11 cellular contexts compared by ENCODE assay signal in genomic region chr7:99679400-99680191, GRCh38. TPM values are rescaled to one million over a fixed set of nuclear protein-coding genes. Genes with fewer than 3 reads are reported as not detected.
A peak's percentile ranks its signal among the peaks of the same experiment; 100 is the strongest.
DNase-seq lines count a peak whose midpoint lies in the region; ATAC-seq and TF ChIP-seq lines count a peak whose summit lies in the region.
"Had no signal": no experiment of that assay in that cellular context is flagged by ENCODE, and none has a peak within 500 bp of the region (broad histone marks: within the 10 kb centered on the region; RNA-seq: fewer than 3 reads in every experiment).

Gene CYP3A5, minus strand, starts transcription at chr7:99679996. Its CDS starts 100 bp downstream, at chr7:99679896.

- DNase-seq in AG20443 (ENCODE audit: low spot score) (peak; percentile 40), NCI-H446 treated with DMSO at 0.1 percent for 48 hours (lab: John Stamatoyannopoulos, UW) (peak; percentile 71), fibroblast of lung (ENCODE audit: low read depth in 2 of 2) (peak in 1 of 2 donors; percentile 58), neuronal stem cell (ENCODE audit: low spot score) (no peak)
- DNase-seq in naive thymus-derived CD8-positive, alpha-beta T cell = no peak
- DNase-seq in activated T-helper 1 cell treated with anti-CD3 and anti-CD28 coated beads, Interleukin-12 subunit alpha, Interleukin-12 subunit beta, Interleukin-2, Interleukin-4 antibody, amounts not matched to agents 30 ng/mL and 10 ng/mL and 1 ng/mL, durations not matched to agents 14 hours and 24 hours and 36 hours (ENCODE audit: low spot score) = no peak
- no peak for DNase-seq in stimulated activated CD4-positive, alpha-beta T cell treated with anti-CD3 and anti-CD28 coated beads, Interleukin-1b, Interleukin-23, amount 100 ng/mL, for 48 hours
- no peak for DNase-seq in activated naive CD4-positive, alpha-beta T cell treated with anti-CD3 and anti-CD28 coated beads, Interleukin-2, amount 50 U/mL, for 16 hours
- DNase-seq: activated CD8-positive, alpha-beta memory T cell treated with anti-CD3 and anti-CD28 coated beads, Interleukin-2, amount 10 ng/mL, durations not matched to agents 7 days and 5 days; stimulated activated CD4-positive, alpha-beta T cell treated with anti-CD3 and anti-CD28 coated beads, Interleukin-4, amount 100 ng/mL, for 4 hours had no signal

- intact Hi-C loops in activated T-helper 1 cell treated with anti-CD3 and anti-CD28 coated beads, Interleukin-12 subunit alpha, Interleukin-12 subunit beta, Interleukin-2, Interleukin-4 antibody, amounts not matched to agents 30 ng/mL and 10 ng/mL and 1 ng/mL, durations not matched to agents 14 hours and 24 hours and 36 hours (cut with micrococcal nuclease) = no loop called here

- H3K4me2 ChIP-seq in fibroblast of lung (ENCODE audit: extremely low read depth, insufficient read depth, low read length) (peak within 1 kb of the TSS; percentile 30), neuronal stem cell (ENCODE audit: insufficient read depth, low read length, poor library complexity, severe bottlenecking) (no peak within 1 kb of the TSS)

- H3K4me1 Mint-ChIP-seq in naive thymus-derived CD8-positive, alpha-beta T cell = peaks cover 18 to 21% (median 19%) of the 10 kb centered on the region in 4 donors
- H3K4me1 Mint-ChIP-seq in activated T-helper 1 cell treated with anti-CD3 and anti-CD28 coated beads, Interleukin-12 subunit alpha, Interleukin-12 subunit beta, Interleukin-2, Interleukin-4 antibody, amounts not matched to agents 30 ng/mL and 10 ng/mL and 1 ng/mL, durations not matched to agents 14 hours and 24 hours and 36 hours (ENCODE audit: low read depth) = peaks cover 13% of the 10 kb centered on the region

- H3K9me3 ChIP-seq in fibroblast of lung (ENCODE audit: control insufficient read depth, insufficient read depth, low read depth, low read length) = no peaks in the 10 kb centered on the region
- H3K9me3 ChIP-seq in neuronal stem cell (replicated peaks in 1 of 2; ENCODE audit: control insufficient read depth in 2 of 2, insufficient read depth in 1 of 2, low read depth in 1 of 2, low read length in 2 of 2) = peaks cover 0 to 4% of the 10 kb centered on the region in 2 donors
- H3K9me3 ChIP-seq: SJSA1 had no signal

- H3K4me1 ChIP-seq in fibroblast of lung (ENCODE audit: control insufficient read depth, extremely low read depth, insufficient read depth, low read length) = no peaks in the 10 kb centered on the region
- no peaks in the 10 kb centered on the region for H3K4me1 ChIP-seq in neuronal stem cell (ENCODE audit: control insufficient read depth in 2 of 2, insufficient read depth in 1 of 2, low read depth in 1 of 2, low read length in 2 of 2)

- ATAC-seq in naive thymus-derived CD8-positive, alpha-beta T cell = no peak
- ATAC-seq: activated CD8-positive, alpha-beta memory T cell treated with anti-CD3 and anti-CD28 coated beads, Interleukin-2, amount 10 ng/mL, durations not matched to agents 7 days and 5 days had no signal

- H3K9ac ChIP-seq in fibroblast of lung (ENCODE audit: insufficient read depth, low read length) (no peak within 1 kb of the TSS), neuronal stem cell (ENCODE audit: low read depth, low read length, poor library complexity) (no peak within 1 kb of the TSS)

- H3K27ac ChIP-seq in fibroblast of lung (ENCODE audit: insufficient read depth, low read length) = peak within 1 kb of the TSS; percentile 7
- H3K27ac ChIP-seq in neuronal stem cell (replicated peaks; ENCODE audit: low read length) = no peak within 1 kb of the TSS
- H3K27ac ChIP-seq: SJSA1 had no signal

- no CpG with 5 or more reads among the region's 10 CpGs for WGBS in neuronal stem cell (ENCODE audit: extremely low coverage in 2 of 2, insufficient read length in 2 of 2, insufficient replicate concordance in 1 of 2), 2 donors

- H3K9me3 Mint-ChIP-seq in naive thymus-derived CD8-positive, alpha-beta T cell = no peaks in the 10 kb centered on the region
- no peaks in the 10 kb centered on the region for H3K9me3 Mint-ChIP-seq in activated T-helper 1 cell treated with anti-CD3 and anti-CD28 coated beads, Interleukin-12 subunit alpha, Interleukin-12 subunit beta, Interleukin-2, Interleukin-4 antibody, amounts not matched to agents 30 ng/mL and 10 ng/mL and 1 ng/mL, durations not matched to agents 14 hours and 24 hours and 36 hours

- POLR2A ChIA-PET in naive thymus-derived CD8-positive, alpha-beta T cell (lab: Charles Lee) = no interaction called here

- H3K4me3 ChIP-seq in fibroblast of lung (replicated peaks in 1 of 4; ENCODE audit: control extremely low read depth in 1 of 4, insufficient read depth in 1 of 4, low read depth in 3 of 4, low read length in 4 of 4) = peak within 1 kb of the TSS in 3 of 4 experiments; percentile 7 to 45 (median 34)
- no peak within 1 kb of the TSS for H3K4me3 ChIP-seq in neuronal stem cell (ENCODE audit: low read length in 2 of 2)
- H3K4me3 ChIP-seq: SJSA1 had no signal

- H3K27ac Mint-ChIP-seq in naive thymus-derived CD8-positive, alpha-beta T cell = peak within 1 kb of the TSS in 4 of 10 donors; percentile 8 to 63 (median 58)
- H3K27ac Mint-ChIP-seq in activated T-helper 1 cell treated with anti-CD3 and anti-CD28 coated beads, Interleukin-12 subunit alpha, Interleukin-12 subunit beta, Interleukin-2, Interleukin-4 antibody, amounts not matched to agents 30 ng/mL and 10 ng/mL and 1 ng/mL, durations not matched to agents 14 hours and 24 hours and 36 hours = no peak within 1 kb of the TSS
- H3K27ac Mint-ChIP-seq: activated CD8-positive, alpha-beta memory T cell treated with anti-CD3 and anti-CD28 coated beads, Interleukin-2, amount 10 ng/mL, durations not matched to agents 7 days and 5 days had no signal

- H3K23ac ChIP-seq in neuronal stem cell (ENCODE audit: low read depth, low read length, poor library complexity) = no peak within 1 kb of the TSS

- H4K91ac ChIP-seq in neuronal stem cell (ENCODE audit: low read depth, low read length, poor library complexity) = no peak within 1 kb of the TSS

- H3K36me3 ChIP-seq in fibroblast of lung (ENCODE audit: control insufficient read depth, insufficient read depth, low read length) (no peaks in the 10 kb centered on the region), neuronal stem cell (replicated peaks in 1 of 2; ENCODE audit: control insufficient read depth in 2 of 2, insufficient read depth in 2 of 2, low read length in 2 of 2) (no peaks in the 10 kb centered on the region)
- H3K36me3 ChIP-seq: SJSA1 had no signal

- no peak within 1 kb of the TSS for H3K4me3 Mint-ChIP-seq in naive thymus-derived CD8-positive, alpha-beta T cell
- no peak within 1 kb of the TSS for H3K4me3 Mint-ChIP-seq in activated T-helper 1 cell treated with anti-CD3 and anti-CD28 coated beads, Interleukin-12 subunit alpha, Interleukin-12 subunit beta, Interleukin-2, Interleukin-4 antibody, amounts not matched to agents 30 ng/mL and 10 ng/mL and 1 ng/mL, durations not matched to agents 14 hours and 24 hours and 36 hours
- H3K4me3 Mint-ChIP-seq: activated CD8-positive, alpha-beta memory T cell treated with anti-CD3 and anti-CD28 coated beads, Interleukin-2, amount 10 ng/mL, durations not matched to agents 7 days and 5 days had no signal

- H2BK120ac ChIP-seq in neuronal stem cell (ENCODE audit: low read depth, low read length) = no peak within 1 kb of the TSS

- H3K27me3 ChIP-seq in fibroblast of lung (ENCODE audit: control insufficient read depth, insufficient read depth, low read length) = peaks cover 3% of the 10 kb centered on the region
- H3K27me3 ChIP-seq in neuronal stem cell (ENCODE audit: control insufficient read depth in 3 of 3, insufficient read depth in 3 of 3, low read depth in 1 of 3, low read length in 3 of 3) = no peaks in the 10 kb centered on the region
- H3K27me3 ChIP-seq: SJSA1 had no signal

- no peak within 1 kb of the TSS for H2BK12ac ChIP-seq in neuronal stem cell (ENCODE audit: low read length)

- no peak within 1 kb of the TSS for H2BK5ac ChIP-seq in neuronal stem cell (ENCODE audit: low read length)

- H3K36me3 Mint-ChIP-seq in naive thymus-derived CD8-positive, alpha-beta T cell = peaks cover 0 to 17% (median 7%) of the 10 kb centered on the region in 3 donors
- H3K36me3 Mint-ChIP-seq in activated T-helper 1 cell treated with anti-CD3 and anti-CD28 coated beads, Interleukin-12 subunit alpha, Interleukin-12 subunit beta, Interleukin-2, Interleukin-4 antibody, amounts not matched to agents 30 ng/mL and 10 ng/mL and 1 ng/mL, durations not matched to agents 14 hours and 24 hours and 36 hours (ENCODE audit: low read depth) = no peaks in the 10 kb centered on the region
- H3K36me3 Mint-ChIP-seq: activated CD8-positive, alpha-beta memory T cell treated with anti-CD3 and anti-CD28 coated beads, Interleukin-2, amount 10 ng/mL, durations not matched to agents 7 days and 5 days had no signal

- no peak within 1 kb of the TSS for H3K18ac ChIP-seq in neuronal stem cell (ENCODE audit: low read length)

- no peak within 1 kb of the TSS for H2AK5ac ChIP-seq in neuronal stem cell (ENCODE audit: low read depth, low read length)

- no peak within 1 kb of the TSS for H2BK15ac ChIP-seq in neuronal stem cell (ENCODE audit: low read length)

- no peak within 1 kb of the TSS for H3K14ac ChIP-seq in neuronal stem cell (ENCODE audit: low read length)

- H3K4ac ChIP-seq in neuronal stem cell (ENCODE audit: low read length) = no peak within 1 kb of the TSS

- H3K79me1 ChIP-seq in neuronal stem cell (ENCODE audit: low read depth, low read length) = no peaks in the 10 kb centered on the region

- no peak for TF ChIP-seq CTCF in fibroblast of lung (conservative IDR thresholded peaks at IDR 0.05 in 1 of 2, IDR thresholded peaks at IDR 0.05 in 1 of 2; ENCODE audit: low read depth in 1 of 2, low read length in 2 of 2)

- H4K8ac ChIP-seq in neuronal stem cell (ENCODE audit: low read depth, low read length) = no peak within 1 kb of the TSS

- no peaks in the 10 kb centered on the region for H3K79me2 ChIP-seq in fibroblast of lung (ENCODE audit: control insufficient read depth, insufficient read depth, low read length)

- peak within 1 kb of the TSS; percentile 34 for H2AFZ ChIP-seq in fibroblast of lung (ENCODE audit: low read length)
- H2AFZ ChIP-seq in neuronal stem cell (ENCODE audit: low read length) = peak within 1 kb of the TSS; percentile 41

- H3K27me3 Mint-ChIP-seq in naive thymus-derived CD8-positive, alpha-beta T cell = peaks cover 0 to 2% (median 0%) of the 10 kb centered on the region in 5 donors
- no peaks in the 10 kb centered on the region for H3K27me3 Mint-ChIP-seq in activated T-helper 1 cell treated with anti-CD3 and anti-CD28 coated beads, Interleukin-12 subunit alpha, Interleukin-12 subunit beta, Interleukin-2, Interleukin-4 antibody, amounts not matched to agents 30 ng/mL and 10 ng/mL and 1 ng/mL, durations not matched to agents 14 hours and 24 hours and 36 hours (ENCODE audit: insufficient read depth)
- H3K27me3 Mint-ChIP-seq: activated CD8-positive, alpha-beta memory T cell treated with anti-CD3 and anti-CD28 coated beads, Interleukin-2, amount 10 ng/mL, durations not matched to agents 7 days and 5 days had no signal

- no peaks in the 10 kb centered on the region for H4K20me1 ChIP-seq in fibroblast of lung (ENCODE audit: control insufficient read depth, extremely low read depth, insufficient read depth, low read length)

RNA-seq across cellular contexts. Expression of gene CYP3A5, which starts in this region (rescaled TPM):
- 8.2 and 12.4 TPM in 2 replicates for total RNA-seq in fibroblast of lung
- 0.51 and 1.9 TPM in 2 replicates for polyA plus RNA-seq in fibroblast of lung
- 0.45 and 0.93 TPM in 2 replicates for polyA plus RNA-seq in fibroblast of lung (2012)
- polyA minus RNA-seq in fibroblast of lung (ENCODE audit: low replicate concordance) = not detected in 2 replicates
- polyA plus RNA-seq in neuronal stem cell (2013, experiment 1 of 2) = 0.01 TPM
- 0.06 TPM for polyA plus RNA-seq in neuronal stem cell (2013, experiment 2 of 2)
- total RNA-seq in naive thymus-derived CD8-positive, alpha-beta T cell = under 1 TPM in 1 of 2 experiments, not detected in 1; 0.16 TPM
- under 1 TPM; 0.14 to 0.41 (median 0.20) TPM for polyA plus RNA-seq in naive thymus-derived CD8-positive, alpha-beta T cell
- not detected in 2 replicates for total RNA-seq in activated T-helper 1 cell treated with anti-CD3 and anti-CD28 coated beads, Interleukin-12 subunit alpha, Interleukin-12 subunit beta, Interleukin-2, Interleukin-4 antibody, amounts not matched to agents 30 ng/mL and 10 ng/mL and 1 ng/mL, durations not matched to agents 14 hours and 24 hours and 36 hours
- total RNA-seq: activated CD8-positive, alpha-beta memory T cell treated with anti-CD3 and anti-CD28 coated beads, Interleukin-2, amount 10 ng/mL, durations not matched to agents 7 days and 5 days had no signal

Comparison
In these comparisons a context has a peak if more than half of its experiments do, and no peak if none do; other contexts are left out.
1. DNase-seq: peak in AG20443 (single experiment) and NCI-H446 treated with DMSO at 0.1 percent for 48 hours (single experiment); none in neuronal stem cell (single experiment), naive thymus-derived CD8-positive, alpha-beta T cell (0 of 10), activated T-helper 1 cell treated with anti-CD3 and anti-CD28 coated beads, Interleukin-12 subunit alpha, Interleukin-12 subunit beta, Interleukin-2, Interleukin-4 antibody, amounts not matched to agents 30 ng/mL and 10 ng/mL and 1 ng/mL, durations not matched to agents 14 hours and 24 hours and 36 hours (single experiment), stimulated activated CD4-positive, alpha-beta T cell treated with anti-CD3 and anti-CD28 coated beads, Interleukin-1b, Interleukin-23, amount 100 ng/mL, for 48 hours (single experiment) and activated naive CD4-positive, alpha-beta T cell treated with anti-CD3 and anti-CD28 coated beads, Interleukin-2, amount 50 U/mL, for 16 hours (single experiment).
2. H3K4me3 ChIP-seq: peak in fibroblast of lung (3 of 4); none in neuronal stem cell (0 of 2).